8 cellular contexts compared by ENCODE assay signal in genomic region chr7:28410628-28411578, GRCh38. TPM values are rescaled to one million over a fixed set of nuclear protein-coding genes. Genes with fewer than 3 reads are reported as not detected.
DNase-seq lines count a peak whose midpoint lies in the region; ATAC-seq and TF ChIP-seq lines count a peak whose summit lies in the region.

No MANE protein-coding gene starts in this region.

- H3K79me2 ChIP-seq in mammary epithelial cell (ENCODE audit: insufficient read depth, low read length) = no peaks in the 10 kb centered on the region

- H3K4me1 Mint-ChIP-seq in activated T-cell treated with anti-CD3 and anti-CD28 coated beads, Interleukin-2, amount 50 U/mL, for 4 hours (ENCODE audit: low read depth) = peaks cover 29% of the 10 kb centered on the region
- H3K4me1 Mint-ChIP-seq in stimulated activated naive CD8-positive, alpha-beta T cell treated with anti-CD3 and anti-CD28 coated beads, Interleukin-15, amount 100 ng/mL, for 72 hours = peaks cover 68% of the 10 kb centered on the region

- intact Hi-C loops in mammary epithelial cell (cut with micrococcal nuclease) = loop anchor here (1.0 kb wide), 1 partner anchor 22 kb away; no protein-coding TSS in a partner anchor

- peaks cover 5% of the 10 kb centered on the region for H3K27me3 ChIP-seq in mammary epithelial cell (ENCODE audit: insufficient read depth, low read length)

- DNase-seq in activated T-cell treated with anti-CD3 and anti-CD28 coated beads, Interleukin-2, amount 50 U/mL, for 4 hours = no peak
- no peak for DNase-seq in activated T-cell treated with anti-CD3 and anti-CD28 coated beads for 4 hours
- peak; percentile 34 for DNase-seq in NOMO-1 treated with dmso at 0.1 percent for 144 hours (lab: John Stamatoyannopoulos, UW; ENCODE audit: unreplicated experiment)
- DNase-seq in mammary epithelial cell = peak; percentile 33
- peak; percentile 42 for DNase-seq in kidney glomerular epithelial cell (lab: John Stamatoyannopoulos, UW)
- peak in 1 of 2 donors; percentile 4 for DNase-seq in stimulated activated naive CD8-positive, alpha-beta T cell treated with anti-CD3 and anti-CD28 coated beads, Interleukin-15, amount 100 ng/mL, for 72 hours
- DNase-seq in NCI-H2196 treated with DMSO at 0.1 percent for 48 hours (lab: John Stamatoyannopoulos, UW; ENCODE audit: unreplicated experiment) = no peak
- DNase-seq in ureter (ENCODE audit: low spot score) = no peak

- no peaks in the 10 kb centered on the region for H3K36me3 ChIP-seq in mammary epithelial cell (ENCODE audit: insufficient read depth, low read length)

- BruUV-seq in mammary epithelial cell (replicated peaks; lab: Mats Ljungman, UMichigan) = no TSS peak

- H3K27ac ChIP-seq in mammary epithelial cell (ENCODE audit: insufficient read depth, low read depth, low read length) = no peak overlapping the region

- TF ChIP-seq CTCF in mammary epithelial cell (conservative IDR thresholded peaks at IDR 0.05 in 1 of 2, IDR thresholded peaks at IDR 0.05 in 1 of 2; ENCODE audit: extremely low read depth in 1 of 2, insufficient read depth in 1 of 2, low read depth in 1 of 2, low read length in 2 of 2) = no peak

- 6% methylated on average over 25 of the region's 30 CpGs for WGBS in mammary epithelial cell (ENCODE audit: low coverage, missing lambda C conversion rate)

- H3K9me3 ChIP-seq in mammary epithelial cell (replicated peaks; ENCODE audit: insufficient read depth, low read length) = no peaks in the 10 kb centered on the region

- H3K4me3 Mint-ChIP-seq in activated T-cell treated with anti-CD3 and anti-CD28 coated beads, Interleukin-2, amount 50 U/mL, for 4 hours = peak overlapping the region; percentile 66
- H3K4me3 Mint-ChIP-seq in stimulated activated naive CD8-positive, alpha-beta T cell treated with anti-CD3 and anti-CD28 coated beads, Interleukin-15, amount 100 ng/mL, for 72 hours = peak overlapping the region; percentile 76 to 95

- peak overlapping the region; percentile 98 for H3K4me2 ChIP-seq in mammary epithelial cell (ENCODE audit: insufficient read depth, low read depth, low read length)

- in situ Hi-C loops in mammary epithelial cell (cut with MboI; ENCODE audit: low sequenced_read_pairs in 2 of 2) = no loop called here

- peak overlapping the region; percentile 41 for H2AFZ ChIP-seq in mammary epithelial cell (ENCODE audit: low read depth, low read length)

- peak overlapping the region; percentile 8 to 93 for H3K27ac Mint-ChIP-seq in stimulated activated naive CD8-positive, alpha-beta T cell treated with anti-CD3 and anti-CD28 coated beads, Interleukin-15, amount 100 ng/mL, for 72 hours

- H3K4me1 ChIP-seq in mammary epithelial cell (ENCODE audit: insufficient read depth, low read length) = peaks cover 41% of the 10 kb centered on the region

- dilution Hi-C loops in mammary epithelial cell (cut with HindIII; ENCODE audit: low sequenced_read_pairs) = no loop called here

- no peaks in the 10 kb centered on the region for H3K36me3 Mint-ChIP-seq in activated T-cell treated with anti-CD3 and anti-CD28 coated beads, Interleukin-2, amount 50 U/mL, for 4 hours (ENCODE audit: insufficient read depth)

- H3K27me3 Mint-ChIP-seq in activated T-cell treated with anti-CD3 and anti-CD28 coated beads, Interleukin-2, amount 50 U/mL, for 4 hours (ENCODE audit: low read depth) = peaks cover 69% of the 10 kb centered on the region
- peaks cover 88% of the 10 kb centered on the region for H3K27me3 Mint-ChIP-seq in stimulated activated naive CD8-positive, alpha-beta T cell treated with anti-CD3 and anti-CD28 coated beads, Interleukin-15, amount 100 ng/mL, for 72 hours

- no peaks in the 10 kb centered on the region for H3K9me3 Mint-ChIP-seq in activated T-cell treated with anti-CD3 and anti-CD28 coated beads, Interleukin-2, amount 50 U/mL, for 4 hours
- H3K9me3 Mint-ChIP-seq in stimulated activated naive CD8-positive, alpha-beta T cell treated with anti-CD3 and anti-CD28 coated beads, Interleukin-15, amount 100 ng/mL, for 72 hours = no peaks in the 10 kb centered on the region

- ATAC-seq in activated T-cell treated with anti-CD3 and anti-CD28 coated beads, Interleukin-2, amount 50 U/mL, for 4 hours = peak; percentile 27 to 42
- peak; percentile 41 for ATAC-seq in stimulated activated naive CD8-positive, alpha-beta T cell treated with anti-CD3 and anti-CD28 coated beads, Interleukin-15, amount 100 ng/mL, for 72 hours

- H3K4me3 ChIP-seq in mammary epithelial cell (replicated peaks in 1 of 3; ENCODE audit: insufficient read depth in 1 of 3, low read depth in 2 of 3, low read length in 3 of 3) = peak overlapping the region; percentile 51 to 77 (median 55)

- CTCF ChIA-PET in mammary epithelial cell (lab: Charles Lee; ENCODE audit: low non-redundant PET) = no interaction called here

- no peaks in the 10 kb centered on the region for H4K20me1 ChIP-seq in mammary epithelial cell (ENCODE audit: insufficient read depth, low read length)

- H3K9ac ChIP-seq in mammary epithelial cell (ENCODE audit: insufficient read depth, low read length) = peak overlapping the region; percentile 50

RNA-seq across cellular contexts. Expression of gene CREB5, which starts 1.4 kb away (rescaled TPM):
- total RNA-seq in activated T-cell treated with anti-CD3 and anti-CD28 coated beads, Interleukin-2, amount 50 U/mL, for 4 hours = under 1 TPM; 0.37 to 0.81 (median 0.68) TPM
- 10 to 100 TPM; 16.2 to 17.8 TPM for total RNA-seq in mammary epithelial cell
- 7.5 TPM for polyA plus RNA-seq in mammary epithelial cell
- 6.7 TPM for polyA minus RNA-seq in mammary epithelial cell
- total RNA-seq in ureter = 10.6 TPM

Comparison
In these comparisons a context has a peak if more than half of its experiments do, and no peak if none do; other contexts are left out.
1. DNase-seq: peak in NOMO-1 treated with dmso at 0.1 percent for 144 hours (single experiment), mammary epithelial cell (single experiment) and kidney glomerular epithelial cell (single experiment); none in activated T-cell treated with anti-CD3 and anti-CD28 coated beads, Interleukin-2, amount 50 U/mL, for 4 hours (single experiment), activated T-cell treated with anti-CD3 and anti-CD28 coated beads for 4 hours (single experiment), NCI-H2196 treated with DMSO at 0.1 percent for 48 hours (single experiment) and ureter (single experiment).